Comparison of ENCODE assay signal across 17 cellular contexts in genomic region chrX:49901068-49901467, GRCh38. TPM values are rescaled to one million over a fixed set of nuclear protein-coding genes. Genes with fewer than 3 reads are reported as not detected.
DNase-seq lines count a peak whose midpoint lies in the region; ATAC-seq and TF ChIP-seq lines count a peak whose summit lies in the region.
"Had no signal": no experiment of that assay in that cellular context is flagged by ENCODE, and none has a peak within 500 bp of the region (broad histone marks: within the 10 kb centered on the region; RNA-seq: fewer than 3 reads in every experiment).

No MANE protein-coding gene starts in this region.

- H3K27ac Mint-ChIP-seq in nephron progenitor cell = peak overlapping the region; percentile 63
- H3K27ac Mint-ChIP-seq: H9; T-helper 2 cell treated with Interferon-gamma antibody and Interleukin-4, amounts not matched to agents 5 μg/mL and 100 μg/mL, for 36 hours had no signal

- no peaks in the 10 kb centered on the region for H3K27me3 Mint-ChIP-seq in nephron progenitor cell (ENCODE audit: low read depth, poor library complexity)

- peaks cover 12% of the 10 kb centered on the region for H3K4me1 Mint-ChIP-seq in nephron progenitor cell
- H3K4me1 Mint-ChIP-seq: H9 had no signal

- TF ChIP-seq CTCF in nephron progenitor cell (IDR thresholded peaks at IDR 0.05) = no peak
- TF ChIP-seq CTCF in omental fat pad (IDR thresholded peaks at IDR 0.05) = no peak

- peaks cover 6% of the 10 kb centered on the region for H3K36me3 Mint-ChIP-seq in nephron progenitor cell (ENCODE audit: low read depth)

- no peak for ATAC-seq in omental fat pad (ENCODE audit: low FRiP score)
- ATAC-seq: Panc1 had no signal

- H3K9me3 Mint-ChIP-seq in nephron progenitor cell = peaks cover 65% of the 10 kb centered on the region

- DNase-seq in NCI-H1417 (lab: John Stamatoyannopoulos, UW) (peak in 2 of 3 experiments; percentile 31 to 56), NCI-H1417 treated with DMSO at 0.1 percent for 48 hours (lab: John Stamatoyannopoulos, UW) (no peak), NCI-H146 treated with DMSO at 0.1 percent for 48 hours (lab: John Stamatoyannopoulos, UW; ENCODE audit: unreplicated experiment) (peak; percentile 89), NCI-H524 treated with DMSO at 0.1 percent for 48 hours (lab: John Stamatoyannopoulos, UW) (peak; percentile 57), nephron progenitor cell (no peak), omental fat pad (ENCODE audit: low spot score) (no peak), NCI-H82 treated with DMSO at 0.1 percent for 48 hours (lab: John Stamatoyannopoulos, UW; ENCODE audit: unreplicated experiment) (no peak), Kasumi-1 (lab: John Stamatoyannopoulos, UW) (no peak)
- DNase-seq: C1 segment of cervical spinal cord, DMS79, H9, Karpas-422, NCI-H2081 treated with DMSO at 0.1 percent for 48 hours, NCI-H526 treated with DMSO at 0.1 percent for 48 hours, SHP77 had no signal

- no peak overlapping the region for H3K4me3 Mint-ChIP-seq in nephron progenitor cell
- H3K4me3 Mint-ChIP-seq: H9; T-helper 2 cell treated with Interferon-gamma antibody and Interleukin-4, amounts not matched to agents 5 μg/mL and 100 μg/mL, for 36 hours had no signal

RNA-seq across cellular contexts. Expression of gene CLCN5, which starts 21.3 kb away (rescaled TPM):
- 10 to 100 TPM in 1 of 4 donors, 1 to 10 TPM in 3; 6.6 to 15.0 (median 8.0) TPM for total RNA-seq in omental fat pad

RNA-seq across cellular contexts. Expression of gene USP27X, which starts 21.8 kb away (rescaled TPM):
- total RNA-seq in omental fat pad = 1 to 10 TPM; 1.6 to 2.8 (median 2.3) TPM

Comparison
In these comparisons a context has a peak if more than half of its experiments do, and no peak if none do; other contexts are left out.
1. DNase-seq: peak in NCI-H1417 (2 of 3), NCI-H146 treated with DMSO at 0.1 percent for 48 hours (single experiment) and NCI-H524 treated with DMSO at 0.1 percent for 48 hours (single experiment); none in NCI-H1417 treated with DMSO at 0.1 percent for 48 hours (single experiment), nephron progenitor cell (single experiment), omental fat pad (single experiment), NCI-H82 treated with DMSO at 0.1 percent for 48 hours (single experiment) and Kasumi-1 (0 of 2).